In genomic region chr1:57963545-57963944, GRCh38 we compare ENCODE assay signal across 20 cellular contexts.
DNase-seq lines count a peak whose midpoint lies in the region; ATAC-seq, FAIRE-seq and TF ChIP-seq lines count a peak whose summit lies in the region.
"Had no signal": no experiment of that assay in that cellular context is flagged by ENCODE, and none has a peak within 500 bp of the region (broad histone marks: within the 10 kb centered on the region; RNA-seq: fewer than 3 reads in every experiment).

No MANE protein-coding gene starts in this region.

- ATAC-seq in psoas muscle = no peak
- ATAC-seq: activated T-cell treated with anti-CD3 and anti-CD28 coated beads, Interleukin-2, amount 50 U/mL, for 4 hours; left ventricle myocardium superior had no signal

- H3K27ac ChIP-seq in endodermal cell (ENCODE audit: low read depth, low read length) = peak overlapping the region; percentile 73
- H3K27ac ChIP-seq in psoas muscle = no peak overlapping the region
- H3K27ac ChIP-seq: cardiac muscle cell, skin epidermis, tibial artery had no signal

- CTCF ChIA-PET in HEK293T (lab: Yijun Ruan, JAX) = no interaction called here

- H3K4me1 ChIP-seq in endodermal cell (ENCODE audit: control insufficient read depth, insufficient read depth, low read length) (peaks cover 2% of the 10 kb centered on the region), psoas muscle (no peaks in the 10 kb centered on the region)
- H3K4me1 ChIP-seq: tibial artery had no signal

- no peaks in the 10 kb centered on the region for H3K9me3 Mint-ChIP-seq in endodermal cell
- H3K9me3 Mint-ChIP-seq: activated naive CD4-positive, alpha-beta T cell treated with anti-CD3 and anti-CD28 coated beads for 36 hours; activated T-cell treated with anti-CD3 and anti-CD28 coated beads, Interleukin-2, amount 50 U/mL, for 4 hours; H9 had no signal

- H3K36me3 ChIP-seq in endodermal cell (ENCODE audit: control insufficient read depth, insufficient read depth, low read length) (no peaks in the 10 kb centered on the region), psoas muscle (ENCODE audit: insufficient read depth in 1 of 2, low read depth in 1 of 2) (no peaks in the 10 kb centered on the region)
- H3K36me3 ChIP-seq: cardiac muscle cell, tibial artery had no signal

- H3K4me3 ChIP-seq in endodermal cell (ENCODE audit: low read length) = no peak overlapping the region
- no peak overlapping the region for H3K4me3 ChIP-seq in psoas muscle
- H3K4me3 ChIP-seq: cardiac muscle cell, skin epidermis, tibial artery had no signal

- no peak for TF ChIP-seq CTCF in endodermal cell (conservative IDR thresholded peaks at IDR 0.05)
- TF ChIP-seq CTCF in psoas muscle (IDR thresholded peaks at IDR 0.05) = no peak

- WGBS in endodermal cell (ENCODE audit: insufficient coverage in 1 of 2, insufficient read length in 1 of 2), 2 experiments = 91 to 92% methylated on average over 2 to 5 of the region's 6 CpGs
- WGBS in psoas muscle, 3 donors = 52 to 61% (median 61%) methylated on average over 6 of the region's 6 CpGs

- POLR2A ChIA-PET in HEK293T (lab: Yijun Ruan, JAX) = no interaction called here

- intact Hi-C loops in posterior cingulate gyrus (cut with DNase I) = no loop called here
- intact Hi-C loops in psoas muscle (cut with DNase I) = no loop called here

- peak; percentile 21 for DNase-seq in HEK293T (ENCODE audit: extremely low spot score)
- peak; percentile 92 for DNase-seq in NCI-H1436 (lab: John Stamatoyannopoulos, UW)
- DNase-seq in NCI-H345 (lab: John Stamatoyannopoulos, UW) = peak; percentile 81
- DNase-seq in endodermal cell = no peak
- DNase-seq in posterior cingulate gyrus = no peak
- DNase-seq in psoas muscle = no peak
- DNase-seq in frontal cortex (ENCODE audit: low spot score in 2 of 2) = no peak
- DNase-seq: activated CD8-positive, alpha-beta memory T cell treated with anti-CD3 and anti-CD28 coated beads for 24 hours; activated naive CD4-positive, alpha-beta T cell treated with anti-CD3 and anti-CD28 coated beads for 36 hours; activated T-cell treated with anti-CD3 and anti-CD28 coated beads, Interleukin-2, amount 50 U/mL, for 4 hours; amygdala; H9; left ventricle myocardium superior; NCI-H226; T-helper 9 cell; tibial artery had no signal

- no peak overlapping the region for H3K4me3 Mint-ChIP-seq in endodermal cell
- H3K4me3 Mint-ChIP-seq: activated naive CD4-positive, alpha-beta T cell treated with anti-CD3 and anti-CD28 coated beads for 36 hours; activated T-cell treated with anti-CD3 and anti-CD28 coated beads, Interleukin-2, amount 50 U/mL, for 4 hours; H9; stimulated activated naive CD8-positive, alpha-beta T cell treated with anti-CD3 and anti-CD28 coated beads, Interleukin-15, Interleukin-2, amounts not matched to agents 100 ng/mL and 50 ng/mL, for 24 hours had no signal

- H3K36me3 Mint-ChIP-seq in endodermal cell (ENCODE audit: low read depth) = no peaks in the 10 kb centered on the region

- H3K9ac ChIP-seq in endodermal cell (ENCODE audit: extremely low read depth, low read length, poor library complexity, severe bottlenecking) = no peak overlapping the region

- H3K27me3 Mint-ChIP-seq in endodermal cell (ENCODE audit: insufficient read depth) = no peaks in the 10 kb centered on the region
- H3K27me3 Mint-ChIP-seq: stimulated activated naive CD8-positive, alpha-beta T cell treated with anti-CD3 and anti-CD28 coated beads, Interleukin-15, Interleukin-2, amounts not matched to agents 100 ng/mL and 50 ng/mL, for 24 hours had no signal

- H3K4me1 Mint-ChIP-seq in endodermal cell = no peaks in the 10 kb centered on the region

- H3K27me3 ChIP-seq in endodermal cell (ENCODE audit: control insufficient read depth, insufficient read depth, low read length, poor library complexity, severe bottlenecking) = no peaks in the 10 kb centered on the region
- H3K27me3 ChIP-seq in psoas muscle (ENCODE audit: insufficient read depth in 3 of 3, low read length in 2 of 3) = no peaks in the 10 kb centered on the region
- H3K27me3 ChIP-seq: cardiac muscle cell, tibial artery had no signal

- no peak for FAIRE-seq in frontal cortex (lab: Jason Lieb, UNC)

- H3K9me3 ChIP-seq in endodermal cell (ENCODE audit: control insufficient read depth, low read length) (no peaks in the 10 kb centered on the region), psoas muscle (no peaks in the 10 kb centered on the region)
- H3K9me3 ChIP-seq: tibial artery had no signal

- no peak overlapping the region for H3K27ac Mint-ChIP-seq in endodermal cell
- H3K27ac Mint-ChIP-seq: activated naive CD4-positive, alpha-beta T cell treated with anti-CD3 and anti-CD28 coated beads for 36 hours; H9; progenitor cell of endocrine pancreas; stimulated activated naive CD8-positive, alpha-beta T cell treated with anti-CD3 and anti-CD28 coated beads, Interleukin-15, Interleukin-2, amounts not matched to agents 100 ng/mL and 50 ng/mL, for 24 hours had no signal

TF ChIP-seq in HEK293T, 16 proteins besides CTCF, POLR2A, EP300 and RAD21:
- TF ChIP-seq L3MBTL2 (conservative IDR thresholded peaks at IDR 0.05) (no peak), TARDBP (IDR thresholded peaks at IDR 0.05) (no peak), FOXA1 (IDR thresholded peaks at IDR 0.05) (no peak), SP1 (IDR thresholded peaks at IDR 0.05) (no peak), FOXM1 (IDR thresholded peaks at IDR 0.05; ENCODE audit: borderline replicate concordance) (no peak), HDGF (IDR thresholded peaks at IDR 0.05; ENCODE audit: borderline replicate concordance) (no peak), PKNOX1 (IDR thresholded peaks at IDR 0.05) (no peak), FOXK2 (IDR thresholded peaks at IDR 0.05) (no peak), CTBP1 (IDR thresholded peaks at IDR 0.05; ENCODE audit: borderline replicate concordance) (no peak), ZNF384 (IDR thresholded peaks at IDR 0.05) (no peak), LEF1 (IDR thresholded peaks at IDR 0.05; ENCODE audit: borderline replicate concordance) (no peak)

Comparison
In these comparisons a context has a peak if more than half of its experiments do, and no peak if none do; other contexts are left out.
1. DNase-seq: peak in HEK293T (single experiment), NCI-H1436 (single experiment) and NCI-H345 (single experiment); none in endodermal cell (single experiment), posterior cingulate gyrus (0 of 10), psoas muscle (0 of 2) and frontal cortex (0 of 2).